Comparison of ENCODE assay signal across 20 cellular contexts in genomic region chr10:105183506-105183905, GRCh38.
A peak's percentile ranks its signal among the peaks of the same experiment; 100 is the strongest.
DNase-seq lines count a peak whose midpoint lies in the region; ATAC-seq, FAIRE-seq and TF ChIP-seq lines count a peak whose summit lies in the region.
"Had no signal": no experiment of that assay in that cellular context is flagged by ENCODE, and none has a peak within 500 bp of the region (broad histone marks: within the 10 kb centered on the region; RNA-seq: fewer than 3 reads in every experiment).

No MANE protein-coding gene starts in this region.

- H3K79me2 ChIP-seq in neural progenitor cell (ENCODE audit: low read depth) (no peaks in the 10 kb centered on the region), H9 (ENCODE audit: insufficient read depth, low read length) (no peaks in the 10 kb centered on the region)

- intact Hi-C loops in Right ventricle myocardium superior (cut with DNase I) (no loop called here), left ventricle myocardium superior (cut with micrococcal nuclease) (no loop called here)

- H3K14ac ChIP-seq in H9 (ENCODE audit: insufficient read depth, low read length): no peak overlapping the region

- H3K4me3 ChIP-seq in bronchial epithelial cell (ENCODE audit: low read depth, low read length): no peak overlapping the region
- no peak overlapping the region for H3K4me3 ChIP-seq in neural progenitor cell
- H3K4me3 ChIP-seq: A549, BLaER1, GM12878, GM23248 had no signal

- no peak overlapping the region for H2AK5ac ChIP-seq in H9 (ENCODE audit: insufficient read length, low read length)

- no peaks in the 10 kb centered on the region for H3K9me3 Mint-ChIP-seq in neural progenitor cell
- no peaks in the 10 kb centered on the region for H3K9me3 Mint-ChIP-seq in H9
- H3K9me3 Mint-ChIP-seq: CD14-positive monocyte had no signal

- peak; percentile 7 for FAIRE-seq in bronchial epithelial cell (lab: Jason Lieb, UNC)
- FAIRE-seq: A549, GM12878, H54 had no signal

- H3K27me3 ChIP-seq in bronchial epithelial cell (ENCODE audit: control insufficient read depth, insufficient read depth, low read length) (no peaks in the 10 kb centered on the region), neural progenitor cell (no peaks in the 10 kb centered on the region), H9 (ENCODE audit: insufficient read depth, low read length) (no peaks in the 10 kb centered on the region)
- H3K27me3 ChIP-seq: BLaER1 had no signal

- no peak overlapping the region for H3K18ac ChIP-seq in H9 (ENCODE audit: insufficient read length, low read depth, low read length)

- no peak overlapping the region for H4K8ac ChIP-seq in H9 (replicated peaks; ENCODE audit: insufficient read length, low read depth, low read length)

- H3F3A ChIP-seq in neural progenitor cell (ENCODE audit: low read depth): no peaks in the 10 kb centered on the region

- H3K9ac ChIP-seq in neural progenitor cell (no peak overlapping the region), H9 (ENCODE audit: extremely low read depth, insufficient read length, low read length) (no peak overlapping the region)
- H3K9ac ChIP-seq: BLaER1, GM23248 had no signal

- H3K23ac ChIP-seq in H9 (ENCODE audit: insufficient read length, low read depth, low read length): no peak overlapping the region

- H3K4me1 ChIP-seq in neural progenitor cell (peaks cover 17% of the 10 kb centered on the region), H9 (ENCODE audit: insufficient read depth, low read length) (peaks cover 3% of the 10 kb centered on the region; the same call in 1 of the 2 replicates)
- H3K4me1 ChIP-seq: A549, BLaER1 had no signal

- H3K27ac Mint-ChIP-seq in neural progenitor cell: no peak overlapping the region
- no peak overlapping the region for H3K27ac Mint-ChIP-seq in H9
- H3K27ac Mint-ChIP-seq: CD14-positive monocyte; CD4-positive, alpha-beta memory T cell; HFFc6 had no signal

- no peaks in the 10 kb centered on the region for H3K23me2 ChIP-seq in H9 (ENCODE audit: insufficient read length, low read depth, low read length, poor library complexity, severe bottlenecking)

- H3K9me3 ChIP-seq in neural progenitor cell (ENCODE audit: low read depth) (no peaks in the 10 kb centered on the region), H9 (ENCODE audit: control insufficient read depth, low read depth, low read length) (no peaks in the 10 kb centered on the region)
- H3K9me3 ChIP-seq: A549, BLaER1 had no signal

- DNase-seq in Right ventricle myocardium superior (no peak), left ventricle myocardium superior (no peak), bronchial epithelial cell (ENCODE audit: low read depth) (no peak), neural progenitor cell (ENCODE audit: low spot score) (peak; percentile 5), H9 (no peak), GM19240 (ENCODE audit: insufficient read length, low spot score) (no peak)
- no peak for DNase-seq in activated effector memory CD4-positive, alpha-beta T cell treated with Interleukin-2 at 50 U/mL for 16 hours
- DNase-seq: AML-193; CD4-positive, alpha-beta memory T cell; DMS79 treated with DMSO at 0.1 percent for 48 hours; GM23248; HFFc6 had no signal

- H2BK20ac ChIP-seq in H9 (ENCODE audit: low read depth, low read length, poor library complexity, severe bottlenecking): no peak overlapping the region

- no peak overlapping the region for H2BK15ac ChIP-seq in H9 (ENCODE audit: low read depth, low read length)

- no peaks in the 10 kb centered on the region for H3K36me3 ChIP-seq in bronchial epithelial cell (ENCODE audit: control insufficient read depth, insufficient read depth, low read length)
- H3K36me3 ChIP-seq in neural progenitor cell: no peaks in the 10 kb centered on the region
- H3K36me3 ChIP-seq: BLaER1 had no signal

- WGBS in H9 (ENCODE audit: extremely low coverage, insufficient read length, low lambda C conversion rate): no CpG with 5 or more reads among the region's 6 CpGs

- no peaks in the 10 kb centered on the region for H3K36me3 Mint-ChIP-seq in neural progenitor cell
- H3K36me3 Mint-ChIP-seq in H9 (ENCODE audit: insufficient read depth in 1 of 3, low read depth in 3 of 3): no peaks in the 10 kb centered on the region
- H3K36me3 Mint-ChIP-seq: CD14-positive monocyte; CD4-positive, alpha-beta memory T cell had no signal

- no peak overlapping the region for H3K56ac ChIP-seq in H9 (ENCODE audit: insufficient read length, low read depth, low read length)

- peak; percentile 38 for ATAC-seq in Right ventricle myocardium superior (ENCODE audit: poor library complexity)
- no peak for ATAC-seq in left ventricle myocardium superior
- ATAC-seq: A549, GM12878, HCT116 had no signal

- H3K4me1 Mint-ChIP-seq in neural progenitor cell (peaks cover 32% of the 10 kb centered on the region), H9 (peaks cover 10 to 15% of the 10 kb centered on the region in 2 experiments)
- H3K4me1 Mint-ChIP-seq: CD14-positive monocyte; CD4-positive, alpha-beta memory T cell had no signal

- no peak overlapping the region for H3T11ph ChIP-seq in H9 (ENCODE audit: low read length)

- H2AFZ ChIP-seq in neural progenitor cell (replicated peaks): peak overlapping the region; percentile 82
- no peak overlapping the region for H2AFZ ChIP-seq in H9 (ENCODE audit: low read length)
- H2AFZ ChIP-seq: GM23248 had no signal

- H2BK5ac ChIP-seq in H9 (ENCODE audit: insufficient read length, low read length): no peak overlapping the region

- no peaks in the 10 kb centered on the region for H3K27me3 Mint-ChIP-seq in neural progenitor cell (ENCODE audit: insufficient read depth, low read depth)
- H3K27me3 Mint-ChIP-seq in H9 (ENCODE audit: low read depth): no peaks in the 10 kb centered on the region
- H3K27me3 Mint-ChIP-seq: CD4-positive, alpha-beta memory T cell had no signal

- no peak overlapping the region for H4K91ac ChIP-seq in H9 (ENCODE audit: insufficient read length, low read depth, low read length)

- H3K4me2 ChIP-seq in neural progenitor cell (no peak overlapping the region), H9 (ENCODE audit: insufficient read depth, insufficient read length, low read length) (no peak overlapping the region)
- H3K4me2 ChIP-seq: A549, BLaER1 had no signal

- no peaks in the 10 kb centered on the region for H4K20me1 ChIP-seq in neural progenitor cell (ENCODE audit: low read depth)
- H4K20me1 ChIP-seq in H9 (ENCODE audit: control insufficient read depth, insufficient read depth, insufficient read length): no peaks in the 10 kb centered on the region
- H4K20me1 ChIP-seq: BLaER1 had no signal

- no peak overlapping the region for H4K5ac ChIP-seq in H9 (ENCODE audit: insufficient read length, low read depth, low read length)

- H3K4me3 Mint-ChIP-seq in neural progenitor cell (no peak overlapping the region), H9 (no peak overlapping the region)
- H3K4me3 Mint-ChIP-seq: CD14-positive monocyte; CD4-positive, alpha-beta memory T cell; HFFc6 had no signal

- H3K79me1 ChIP-seq in H9 (ENCODE audit: insufficient read depth, low read depth, low read length, poor library complexity, severe bottlenecking): no peaks in the 10 kb centered on the region

- TF ChIP-seq CTCF in bronchial epithelial cell (IDR thresholded peaks at IDR 0.05; ENCODE audit: insufficient read depth, low read length, severe bottlenecking) (no peak), neural progenitor cell (IDR thresholded peaks at IDR 0.05) (no peak), H9 (conservative IDR thresholded peaks at IDR 0.05) (no peak)

- no peak overlapping the region for H2BK120ac ChIP-seq in H9 (ENCODE audit: low read depth, low read length, poor library complexity, severe bottlenecking)

- no peak overlapping the region for H3K4ac ChIP-seq in H9 (ENCODE audit: low read depth, low read length)

- no peak overlapping the region for H2BK12ac ChIP-seq in H9 (ENCODE audit: insufficient read length, low read depth, low read length)

- H3K27ac ChIP-seq in neural progenitor cell: no peak overlapping the region
- no peak overlapping the region for H3K27ac ChIP-seq in H9 (ENCODE audit: insufficient read length, low read depth, low read length)
- H3K27ac ChIP-seq: 22Rv1, A549, BLaER1, GM23248, HL-60 had no signal
